Comparison of ENCODE assay signal across 9 cellular contexts in genomic region chr1:154222918-154223317, GRCh38. TPM values are rescaled to one million over a fixed set of nuclear protein-coding genes. Genes with fewer than 3 reads are reported as not detected.
DNase-seq lines count a peak whose midpoint lies in the region; ATAC-seq and TF ChIP-seq lines count a peak whose summit lies in the region.
"Had no signal": no experiment of that assay in that cellular context is flagged by ENCODE, and none has a peak within 500 bp of the region (broad histone marks: within the 10 kb centered on the region; RNA-seq: fewer than 3 reads in every experiment).

No MANE protein-coding gene starts in this region.

- H3K27ac ChIP-seq in AG04450 (ENCODE audit: low read depth, low read length) (no peak overlapping the region), muscle layer of duodenum (ENCODE audit: low read length) (peak overlapping the region; percentile 93)

- no peak for ATAC-seq in activated naive CD8-positive, alpha-beta T cell treated with anti-CD3 and anti-CD28 coated beads, Interleukin-2, amount 10 ng/mL, durations not matched to agents 7 days and 5 days (ENCODE audit: low read depth)
- ATAC-seq in HG03354 (IDR thresholded peaks at IDR 0.05; ENCODE audit: poor library complexity, severe bottlenecking, unreplicated experiment), result no peak

- TF ChIP-seq CTCF in AG04450 (IDR thresholded peaks at IDR 0.05; ENCODE audit: low read depth, low read length) (no peak), HFF-Myc (IDR thresholded peaks at IDR 0.05; ENCODE audit: low read depth, low read length, missing control alignments) (no peak), foreskin fibroblast (IDR thresholded peaks at IDR 0.05; ENCODE audit: low read depth, low read length) (no peak)

- H3K4me3 Mint-ChIP-seq in activated naive CD8-positive, alpha-beta T cell treated with anti-CD3 and anti-CD28 coated beads, Interleukin-2, amount 10 ng/mL, durations not matched to agents 7 days and 5 days, result peak overlapping the region; percentile 88

- no peaks in the 10 kb centered on the region for H3K27me3 Mint-ChIP-seq in activated naive CD8-positive, alpha-beta T cell treated with anti-CD3 and anti-CD28 coated beads, Interleukin-2, amount 10 ng/mL, durations not matched to agents 7 days and 5 days

- H3K4me3 ChIP-seq in AG04450 (ENCODE audit: low read depth, low read length) (peak overlapping the region; percentile 34), HFF-Myc (replicated peaks; ENCODE audit: low read depth, low read length) (peak overlapping the region; percentile 95), muscle layer of duodenum (ENCODE audit: low read depth in 1 of 2, low read length in 2 of 2) (peak overlapping the region in 1 of 2 donors; percentile 82), foreskin fibroblast (ENCODE audit: low read depth in 1 of 2, low read length in 2 of 2) (peak overlapping the region in 1 of 2 donors; percentile 64)

- H3K36me3 Mint-ChIP-seq in activated naive CD8-positive, alpha-beta T cell treated with anti-CD3 and anti-CD28 coated beads, Interleukin-2, amount 10 ng/mL, durations not matched to agents 7 days and 5 days, result peaks cover 52% of the 10 kb centered on the region

- H3K9me3 Mint-ChIP-seq in activated naive CD8-positive, alpha-beta T cell treated with anti-CD3 and anti-CD28 coated beads, Interleukin-2, amount 10 ng/mL, durations not matched to agents 7 days and 5 days, result peaks cover 2% of the 10 kb centered on the region

- peaks cover 24 to 52% of the 10 kb centered on the region in 2 donors for H3K4me1 ChIP-seq in muscle layer of duodenum (ENCODE audit: control insufficient read depth in 1 of 2, insufficient read depth in 2 of 2, low read length in 2 of 2)

- CTCF ChIA-PET in AG04450 (lab: Charles Lee), result interaction anchor here (1.1 to 1.5 kb wide), 3 partner anchors 24 to 114 kb away, joined by 4 to 6 read pairs (median 4); no protein-coding TSS in a partner anchor

- in situ Hi-C loops in G401 (cut with HindIII; ENCODE audit: low sequenced_read_pairs), result no loop called here

- H3K9me3 ChIP-seq in AG04450 (ENCODE audit: control insufficient read depth, insufficient read depth, low read length) (no peaks in the 10 kb centered on the region; the same call in 1 of the 2 replicates), muscle layer of duodenum (ENCODE audit: control insufficient read depth in 1 of 2, low read length in 2 of 2) (no peaks in the 10 kb centered on the region)

- POLR2A ChIA-PET in AG04450 (lab: Yijun Ruan, JAX), result interaction anchor here (0.6 kb wide), 1 partner anchor 357 kb away, joined by 10 read pairs; no protein-coding TSS in a partner anchor
- POLR2A ChIA-PET in activated naive CD8-positive, alpha-beta T cell treated with anti-CD3 and anti-CD28 coated beads, Interleukin-2, amount 10 ng/mL, durations not matched to agents 7 days and 5 days (lab: Charles Lee), result no interaction called here

- peak overlapping the region; percentile 57 for H3K27ac Mint-ChIP-seq in activated naive CD8-positive, alpha-beta T cell treated with anti-CD3 and anti-CD28 coated beads, Interleukin-2, amount 10 ng/mL, durations not matched to agents 7 days and 5 days

- H3K27me3 ChIP-seq in AG04450 (ENCODE audit: control insufficient read depth, insufficient read depth, low read length), result no peaks in the 10 kb centered on the region
- no peaks in the 10 kb centered on the region for H3K27me3 ChIP-seq in muscle layer of duodenum (ENCODE audit: low read depth, low read length)

- DNase-seq in AG04450 (ENCODE audit: low read depth, low spot score), result no peak
- DNase-seq in HFF-Myc (ENCODE audit: extremely low read depth, low read depth), result no peak
- DNase-seq in activated naive CD8-positive, alpha-beta T cell treated with anti-CD3 and anti-CD28 coated beads, Interleukin-2, amount 10 ng/mL, durations not matched to agents 7 days and 5 days, result no peak
- DNase-seq in ureter (ENCODE audit: low spot score), result no peak
- no peak for DNase-seq in foreskin fibroblast
- DNase-seq in G401 (ENCODE audit: low spot score), result no peak
- DNase-seq: nucleus accumbens had no signal

- H3K36me3 ChIP-seq in muscle layer of duodenum (ENCODE audit: control insufficient read depth in 1 of 2, insufficient read depth in 2 of 2, low read length in 2 of 2), result peaks cover 18 to 26% of the 10 kb centered on the region in 2 donors

- H3K4me1 Mint-ChIP-seq in activated naive CD8-positive, alpha-beta T cell treated with anti-CD3 and anti-CD28 coated beads, Interleukin-2, amount 10 ng/mL, durations not matched to agents 7 days and 5 days, result peaks cover 53% of the 10 kb centered on the region

RNA-seq across cellular contexts. Expression of gene UBAP2L, which starts 2.2 kb away (rescaled TPM):
- 173 and 177 TPM in 2 replicates for polyA plus RNA-seq in AG04450 (2011; rRNA removed)
- 161 and 185 TPM in 2 replicates for polyA minus RNA-seq in AG04450 (2011; rRNA and poly(A)+ RNA removed)
- total RNA-seq in activated naive CD8-positive, alpha-beta T cell treated with anti-CD3 and anti-CD28 coated beads, Interleukin-2, amount 10 ng/mL, durations not matched to agents 7 days and 5 days, result 100 to 1,000 TPM; 192 to 195 TPM
- total RNA-seq in ureter, result 195 TPM
- 120 and 209 TPM in 2 replicates for total RNA-seq in G401 (2014; rRNA removed; shearing (Covaris generic))

RNA-seq across cellular contexts. Expression of gene CFAP141, which starts 16.8 kb away (rescaled TPM):
- polyA plus RNA-seq in AG04450 (2011; rRNA removed), result not detected in 2 replicates
- not detected in 2 replicates for polyA minus RNA-seq in AG04450 (2011; rRNA and poly(A)+ RNA removed)
- total RNA-seq in activated naive CD8-positive, alpha-beta T cell treated with anti-CD3 and anti-CD28 coated beads, Interleukin-2, amount 10 ng/mL, durations not matched to agents 7 days and 5 days, result not detected
- not detected for total RNA-seq in ureter
- not detected in 2 replicates for total RNA-seq in G401 (2014; rRNA removed; shearing (Covaris generic))

RNA-seq across cellular contexts. Expression of gene TPM3, which starts 31.0 kb away (rescaled TPM):
- 397 and 565 TPM in 2 replicates for polyA plus RNA-seq in AG04450 (2011; rRNA removed)
- 140 and 155 TPM in 2 replicates for polyA minus RNA-seq in AG04450 (2011; rRNA and poly(A)+ RNA removed)
- total RNA-seq in activated naive CD8-positive, alpha-beta T cell treated with anti-CD3 and anti-CD28 coated beads, Interleukin-2, amount 10 ng/mL, durations not matched to agents 7 days and 5 days, result 100 to 1,000 TPM; 654 to 664 TPM
- 242 TPM for total RNA-seq in ureter
- total RNA-seq in G401 (2014; rRNA removed; shearing (Covaris generic)), result 384 and 782 TPM in 2 replicates

RNA-seq across cellular contexts. Expression of gene HAX1, which starts 49.5 kb away (rescaled TPM):
- 131 and 148 TPM in 2 replicates for polyA plus RNA-seq in AG04450 (2011; rRNA removed)
- polyA minus RNA-seq in AG04450 (2011; rRNA and poly(A)+ RNA removed), result 64.4 and 80.1 TPM in 2 replicates
- total RNA-seq in activated naive CD8-positive, alpha-beta T cell treated with anti-CD3 and anti-CD28 coated beads, Interleukin-2, amount 10 ng/mL, durations not matched to agents 7 days and 5 days, result 100 to 1,000 TPM in 1 of 2 experiments, 10 to 100 TPM in 1; 99.7 to 102 TPM
- 110 TPM for total RNA-seq in ureter
- total RNA-seq in G401 (2014; rRNA removed; shearing (Covaris generic)), result 63.8 and 85.6 TPM in 2 replicates
